Comparison of ENCODE assay signal across 1 cellular context in the genomic region with DNA sequence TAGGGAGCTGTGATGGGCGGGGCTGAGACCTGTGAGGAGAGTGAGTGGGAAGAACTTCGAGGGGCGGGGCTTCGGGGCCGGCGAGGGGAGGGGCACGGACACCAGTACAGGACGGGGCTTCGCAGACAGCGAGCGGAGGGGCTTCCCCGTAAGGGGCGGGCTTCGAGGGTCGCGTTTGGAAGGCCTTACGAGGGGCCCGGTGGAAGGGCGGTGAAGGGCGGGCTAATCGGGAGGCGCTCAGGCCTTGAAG.
TF ChIP-seq lines count a peak whose summit lies in the region.

No MANE protein-coding gene starts in this region.

TF ChIP-seq in endothelial cell of umbilical vein, 7 proteins besides CTCF, POLR2A, EP300 and RAD21:
- peak; percentile 3 for TF ChIP-seq POLR2AphosphoS5 (IDR thresholded peaks at IDR 0.05; ENCODE audit: insufficient read depth, low read depth, low read length)
- TF ChIP-seq FOS (IDR thresholded peaks at IDR 0.05; ENCODE audit: borderline replicate concordance, insufficient read depth, low read length), result no peak
